Comparison of ENCODE assay signal across 1 cellular context in the genomic region with DNA sequence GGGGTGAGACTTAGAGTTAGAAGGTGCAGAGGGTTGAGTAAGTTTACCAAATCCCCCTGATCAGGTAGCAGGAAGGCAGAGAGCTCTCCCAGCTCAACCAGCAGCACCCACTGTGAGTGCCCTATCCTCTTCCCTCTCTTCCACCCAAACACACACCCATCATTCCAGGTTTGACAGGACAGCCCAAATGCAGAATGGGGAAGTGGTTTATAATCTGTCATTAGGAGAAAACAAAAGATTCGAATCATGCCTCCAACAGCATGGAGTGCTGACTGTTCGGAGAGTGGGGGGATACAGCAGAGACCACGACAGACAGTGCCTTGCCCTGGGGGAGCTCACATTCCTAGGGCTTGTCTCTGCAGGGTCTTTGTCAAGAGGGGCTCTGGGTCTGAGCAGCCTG.
A peak's percentile ranks its signal among the peaks of the same experiment; 100 is the strongest.
TF ChIP-seq lines count a peak whose summit lies in the region.

No MANE protein-coding gene starts in this region.

TF ChIP-seq in GM12878, 131 proteins besides CTCF, POLR2A, EP300 and RAD21:
- TF ChIP-seq MEF2A (IDR thresholded peaks at IDR 0.05; ENCODE audit: insufficient read depth, low read depth, low read length) (no peak), MEF2B (IDR thresholded peaks at IDR 0.05; ENCODE audit: partially characterized antibody, poor library complexity, severe bottlenecking) (no peak), SPI1 (IDR thresholded peaks at IDR 0.05; ENCODE audit: borderline replicate concordance, insufficient read depth, low read depth, low read length) (peak; percentile 57; the same call in 1 of the 2 replicates), HDAC6 (IDR thresholded peaks at IDR 0.05; ENCODE audit: unreplicated experiment) (no peak), ZNF384 (IDR thresholded peaks at IDR 0.05; ENCODE audit: borderline replicate concordance, low read depth, low read length) (no peak), SREBF1 (IDR thresholded peaks at IDR 0.05; ENCODE audit: low read length) (no peak), CHD4 (IDR thresholded peaks at IDR 0.05) (no peak)
